In the genomic region with DNA sequence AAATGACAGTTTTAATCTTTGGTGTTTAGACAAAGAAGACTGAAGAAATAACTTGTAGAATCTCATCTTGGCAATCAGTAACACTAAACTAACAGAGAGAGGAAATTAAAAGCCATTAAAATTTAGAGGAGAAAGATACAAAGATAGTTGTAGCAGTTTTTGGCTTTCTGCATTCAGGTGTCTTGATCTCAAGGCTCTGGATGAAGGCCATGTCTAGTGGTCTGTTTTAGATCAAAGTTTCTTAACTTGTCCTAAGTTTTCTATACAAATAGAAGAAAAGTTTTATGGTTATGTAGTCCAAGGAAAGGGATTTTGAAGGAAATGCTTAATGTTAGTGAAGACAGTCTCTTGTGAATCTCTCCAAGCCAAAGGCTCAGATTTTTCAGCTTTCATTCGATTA, we compare ENCODE assay signal across 26 cellular contexts.
DNase-seq lines count a peak whose midpoint lies in the region; ATAC-seq and TF ChIP-seq lines count a peak whose summit lies in the region.
"Had no signal": no experiment of that assay in that cellular context is flagged by ENCODE, and none has a peak within 500 bp of the region (broad histone marks: within the 10 kb centered on the region; RNA-seq: fewer than 3 reads in every experiment).

No MANE protein-coding gene starts in this region.

- WGBS in gastroesophageal sphincter (ENCODE audit: low coverage in 1 of 2), 2 donors = 9 to 43% methylated on average over 1 of the region's 1 CpG
- 85 to 87% methylated on average over 1 of the region's 1 CpG for WGBS in heart right ventricle, 2 donors

- H3K4me3 ChIP-seq in GM23338 = no peak overlapping the region
- H3K4me3 ChIP-seq in gastroesophageal sphincter = no peak overlapping the region
- H3K4me3 ChIP-seq in muscle layer of duodenum (ENCODE audit: low read depth in 1 of 2, low read length in 2 of 2) = no peak overlapping the region
- no peak overlapping the region for H3K4me3 ChIP-seq in heart right ventricle
- H3K4me3 ChIP-seq: A549, BLaER1, GM12878 had no signal

- ATAC-seq in GM23338 (no peak), gastroesophageal sphincter (no peak), heart right ventricle (no peak), left cardiac atrium (no peak)
- no peak for ATAC-seq in activated T-cell treated with anti-CD3 and anti-CD28 coated beads, Interleukin-2, amount 50 U/mL, for 4 hours
- ATAC-seq: A549, GM12878 had no signal

- no peak for TF ChIP-seq POLR2A in gastroesophageal sphincter (IDR thresholded peaks at IDR 0.05)

- H3K4me1 ChIP-seq in GM23338 (ENCODE audit: insufficient read depth) = no peaks in the 10 kb centered on the region
- H3K4me1 ChIP-seq in gastroesophageal sphincter = peaks cover 0 to 12% (median 0%) of the 10 kb centered on the region in 3 donors
- H3K4me1 ChIP-seq in muscle layer of duodenum (ENCODE audit: control insufficient read depth in 1 of 2, insufficient read depth in 2 of 2, low read length in 2 of 2) = no peaks in the 10 kb centered on the region
- no peaks in the 10 kb centered on the region for H3K4me1 ChIP-seq in heart right ventricle
- H3K4me1 ChIP-seq: A549, BE2C, BLaER1 had no signal

- no peak overlapping the region for H3K27ac Mint-ChIP-seq in GM23338
- H3K27ac Mint-ChIP-seq: CD14-positive monocyte; CD4-positive, alpha-beta memory T cell; CD4-positive, CD25-positive, alpha-beta regulatory T cell; CD8-positive, alpha-beta memory T cell had no signal

- no peaks in the 10 kb centered on the region for H3K27me3 Mint-ChIP-seq in GM23338 (ENCODE audit: insufficient read depth, low read depth, poor library complexity)
- no peaks in the 10 kb centered on the region for H3K27me3 Mint-ChIP-seq in activated T-cell treated with anti-CD3 and anti-CD28 coated beads, Interleukin-2, amount 50 U/mL, for 4 hours (ENCODE audit: low read depth)
- H3K27me3 Mint-ChIP-seq: CD4-positive, alpha-beta memory T cell; CD4-positive, CD25-positive, alpha-beta regulatory T cell; CD8-positive, alpha-beta memory T cell had no signal

- H2AFZ ChIP-seq in GM23338 = no peak overlapping the region

- no peaks in the 10 kb centered on the region for H3K36me3 Mint-ChIP-seq in GM23338 (ENCODE audit: low read depth)
- H3K36me3 Mint-ChIP-seq in activated T-cell treated with anti-CD3 and anti-CD28 coated beads, Interleukin-2, amount 50 U/mL, for 4 hours (ENCODE audit: insufficient read depth) = no peaks in the 10 kb centered on the region
- H3K36me3 Mint-ChIP-seq: CD14-positive monocyte; CD4-positive, alpha-beta memory T cell; CD4-positive, CD25-positive, alpha-beta regulatory T cell; CD8-positive, alpha-beta memory T cell had no signal

- H3K9me3 ChIP-seq in gastroesophageal sphincter (no peaks in the 10 kb centered on the region), muscle layer of duodenum (ENCODE audit: control insufficient read depth in 1 of 2, low read length in 2 of 2) (no peaks in the 10 kb centered on the region), heart right ventricle (peaks cover 0 to 2% (median 0%) of the 10 kb centered on the region in 11 donors)
- H3K9me3 ChIP-seq: A549, BE2C, BLaER1 had no signal

- no peaks in the 10 kb centered on the region for H3K9me3 Mint-ChIP-seq in GM23338
- H3K9me3 Mint-ChIP-seq in activated T-cell treated with anti-CD3 and anti-CD28 coated beads, Interleukin-2, amount 50 U/mL, for 4 hours = peaks cover 8% of the 10 kb centered on the region

- no peaks in the 10 kb centered on the region for H3K27me3 ChIP-seq in GM23338 (ENCODE audit: insufficient read depth)
- H3K27me3 ChIP-seq in gastroesophageal sphincter = no peaks in the 10 kb centered on the region
- H3K27me3 ChIP-seq in muscle layer of duodenum (ENCODE audit: low read depth, low read length) = no peaks in the 10 kb centered on the region
- no peaks in the 10 kb centered on the region for H3K27me3 ChIP-seq in heart right ventricle
- H3K27me3 ChIP-seq: BE2C, BLaER1 had no signal

- H3K79me2 ChIP-seq in GM23338 (replicated peaks; ENCODE audit: insufficient read depth) = no peaks in the 10 kb centered on the region

- no peak overlapping the region for H3K4me3 Mint-ChIP-seq in GM23338
- H3K4me3 Mint-ChIP-seq in activated T-cell treated with anti-CD3 and anti-CD28 coated beads, Interleukin-2, amount 50 U/mL, for 4 hours = no peak overlapping the region
- H3K4me3 Mint-ChIP-seq: CD14-positive monocyte; CD4-positive, alpha-beta memory T cell; CD4-positive, CD25-positive, alpha-beta regulatory T cell; CD8-positive, alpha-beta memory T cell had no signal

- H3K4me2 ChIP-seq in GM23338 = no peak overlapping the region
- H3K4me2 ChIP-seq: A549, BLaER1 had no signal

- no peak for TF ChIP-seq EP300 in gastroesophageal sphincter (IDR thresholded peaks at IDR 0.05)

- H3F3A ChIP-seq in GM23338 (replicated peaks; ENCODE audit: low read depth) = no peaks in the 10 kb centered on the region

- no peak for TF ChIP-seq CTCF in GM23338 (conservative IDR thresholded peaks at IDR 0.05; ENCODE audit: low read depth in 2 of 2)
- no peak for TF ChIP-seq CTCF in gastroesophageal sphincter (IDR thresholded peaks at IDR 0.05)
- TF ChIP-seq CTCF in heart right ventricle (IDR thresholded peaks at IDR 0.05) = no peak

- H3K9me2 ChIP-seq in GM23338 (ENCODE audit: insufficient read depth) = no peaks in the 10 kb centered on the region

- DNase-seq in GM23338 (ENCODE audit: low spot score) = peak; percentile 1
- peak; percentile 10 for DNase-seq in amniotic epithelial cell (ENCODE audit: low read depth)
- no peak for DNase-seq in heart right ventricle
- no peak for DNase-seq in AG08395 (ENCODE audit: low spot score)
- DNase-seq in activated T-cell treated with anti-CD3 and anti-CD28 coated beads, Interleukin-2, amount 50 U/mL, for 4 hours = no peak
- no peak for DNase-seq in left cardiac atrium
- DNase-seq: BE2C; C1 segment of cervical spinal cord; CD4-positive, alpha-beta memory T cell; CD4-positive, CD25-positive, alpha-beta regulatory T cell; CD8-positive, alpha-beta memory T cell; COR-L47; DMS 273 treated with DMSO at 0.1 percent for 48 hours; DMS153; DMS53; DMS79; DND-41; EL; GDM1 had no signal

- H4K20me1 ChIP-seq in GM23338 (replicated peaks; ENCODE audit: insufficient read depth) = no peaks in the 10 kb centered on the region
- H4K20me1 ChIP-seq: BLaER1 had no signal

- H3K36me3 ChIP-seq in GM23338 (ENCODE audit: insufficient read depth) (no peaks in the 10 kb centered on the region), gastroesophageal sphincter (no peaks in the 10 kb centered on the region), muscle layer of duodenum (ENCODE audit: control insufficient read depth in 1 of 2, insufficient read depth in 2 of 2, low read length in 2 of 2) (no peaks in the 10 kb centered on the region), heart right ventricle (no peaks in the 10 kb centered on the region)
- H3K36me3 ChIP-seq: BE2C, BLaER1 had no signal

- H3K4me1 Mint-ChIP-seq in GM23338 = no peaks in the 10 kb centered on the region
- H3K4me1 Mint-ChIP-seq in activated T-cell treated with anti-CD3 and anti-CD28 coated beads, Interleukin-2, amount 50 U/mL, for 4 hours (ENCODE audit: low read depth) = no peaks in the 10 kb centered on the region
- H3K4me1 Mint-ChIP-seq: CD14-positive monocyte; CD4-positive, alpha-beta memory T cell; CD4-positive, CD25-positive, alpha-beta regulatory T cell; CD8-positive, alpha-beta memory T cell had no signal

- H3K27ac ChIP-seq in GM23338 (ENCODE audit: low read depth) = no peak overlapping the region
- H3K27ac ChIP-seq in gastroesophageal sphincter = peak overlapping the region in 3 of 4 donors; percentile 20 to 54 (median 24)
- H3K27ac ChIP-seq in muscle layer of duodenum (ENCODE audit: low read length) = peak overlapping the region; percentile 20
- no peak overlapping the region for H3K27ac ChIP-seq in heart right ventricle
- H3K27ac ChIP-seq: 22Rv1, A549, BLaER1 had no signal

- intact Hi-C loops in heart right ventricle (cut with DNase I) = no loop called here
- intact Hi-C loops in left cardiac atrium (cut with DNase I) = no loop called here

Comparison
In these comparisons a context has a peak if more than half of its experiments do, and no peak if none do; other contexts are left out.
1. DNase-seq: peak in GM23338 (single experiment) and amniotic epithelial cell (single experiment); none in heart right ventricle (0 of 2), AG08395 (single experiment), activated T-cell treated with anti-CD3 and anti-CD28 coated beads, Interleukin-2, amount 50 U/mL, for 4 hours (single experiment) and left cardiac atrium (single experiment).
2. H3K27ac ChIP-seq: peak in gastroesophageal sphincter (3 of 4) and muscle layer of duodenum (single experiment); none in GM23338 (single experiment) and heart right ventricle (0 of 10).